Comparison of ENCODE assay signal across 26 cellular contexts in genomic region chr3:163347944-163348343, GRCh38.
"Had no signal": no experiment of that assay in that cellular context is flagged by ENCODE, and none has a peak within 500 bp of the region (broad histone marks: within the 10 kb centered on the region; RNA-seq: fewer than 3 reads in every experiment).

No MANE protein-coding gene starts in this region.

- H3K27ac Mint-ChIP-seq: dendritic cell treated with granulocyte-macrophage colony-stimulating factor and Interleukin-4, amounts not matched to agents 40 ng/mL and 50 ng/mL, for 4 days; memory B cell; naive B cell; natural killer cell treated with Interleukin-12 subunit alpha and Interleukin-12 subunit beta and Interleukin-15 and Interleukin-18, amount 100 ng/mL, for 72 hours; stimulated activated effector memory CD8-positive, alpha-beta T cell treated with anti-CD3 and anti-CD28 coated beads, Interleukin-12 subunit alpha, Interleukin-12 subunit beta, amount 100 ng/mL, for 72 hours; type B pancreatic cell had no signal

- H3K27me3 ChIP-seq: colonic mucosa, esophagus muscularis mucosa, gastrocnemius medialis, neutrophil, pancreas, right lobe of liver, stomach, tibial artery had no signal

- H3K9me3 ChIP-seq: colonic mucosa, esophagus muscularis mucosa, gastrocnemius medialis, neutrophil, pancreas, right lobe of liver, tibial artery had no signal

- H3K36me3 ChIP-seq: colonic mucosa, esophagus muscularis mucosa, gastrocnemius medialis, neutrophil, pancreas, right lobe of liver, stomach, tibial artery had no signal

- H3K27me3 Mint-ChIP-seq: dendritic cell treated with granulocyte-macrophage colony-stimulating factor and Interleukin-4, amounts not matched to agents 40 ng/mL and 50 ng/mL, for 4 days; memory B cell; naive B cell; natural killer cell treated with Interleukin-12 subunit alpha and Interleukin-12 subunit beta and Interleukin-15 and Interleukin-18, amount 100 ng/mL, for 72 hours; type B pancreatic cell had no signal

- H3K4me3 Mint-ChIP-seq: dendritic cell treated with granulocyte-macrophage colony-stimulating factor and Interleukin-4, amounts not matched to agents 40 ng/mL and 50 ng/mL, for 4 days; memory B cell; naive B cell; natural killer cell treated with Interleukin-12 subunit alpha and Interleukin-12 subunit beta and Interleukin-15 and Interleukin-18, amount 100 ng/mL, for 72 hours; neural crest cell; stimulated activated effector memory CD8-positive, alpha-beta T cell treated with anti-CD3 and anti-CD28 coated beads, Interleukin-12 subunit alpha, Interleukin-12 subunit beta, amount 100 ng/mL, for 72 hours; type B pancreatic cell had no signal

- H3K4me1 Mint-ChIP-seq: memory B cell; naive B cell; neural crest cell; stimulated activated effector memory CD8-positive, alpha-beta T cell treated with anti-CD3 and anti-CD28 coated beads, Interleukin-12 subunit alpha, Interleukin-12 subunit beta, amount 100 ng/mL, for 72 hours had no signal

- H3K4me2 ChIP-seq: smooth muscle cell had no signal

- H3K4me3 ChIP-seq: colonic mucosa, esophagus muscularis mucosa, gastrocnemius medialis, lung, pancreas, right lobe of liver, smooth muscle cell, stomach, tibial artery had no signal

- H3K36me3 Mint-ChIP-seq: memory B cell; naive B cell; natural killer cell treated with Interleukin-12 subunit alpha and Interleukin-12 subunit beta and Interleukin-15 and Interleukin-18, amount 100 ng/mL, for 72 hours; stimulated activated effector memory CD8-positive, alpha-beta T cell treated with anti-CD3 and anti-CD28 coated beads, Interleukin-12 subunit alpha, Interleukin-12 subunit beta, amount 100 ng/mL, for 72 hours; type B pancreatic cell had no signal

- ATAC-seq: gastrocnemius medialis; left lobe of liver; natural killer cell treated with Interleukin-12 subunit alpha and Interleukin-12 subunit beta and Interleukin-15 and Interleukin-18, amount 100 ng/mL, for 72 hours; pancreas; right lobe of liver; stimulated activated effector memory CD8-positive, alpha-beta T cell treated with anti-CD3 and anti-CD28 coated beads, Interleukin-12 subunit alpha, Interleukin-12 subunit beta, amount 100 ng/mL, for 72 hours had no signal

- H3K27ac ChIP-seq: colonic mucosa, esophagus muscularis mucosa, gastrocnemius medialis, neutrophil, pancreas, right lobe of liver, stomach, tibial artery had no signal

- DNase-seq: colonic mucosa; effector CD8-positive, alpha-beta T cell; foreskin fibroblast; gastrocnemius medialis; head of caudate nucleus; naive B cell; pancreas; retina; right lobe of liver; stimulated activated CD4-positive, alpha-beta T cell treated with anti-CD3 and anti-CD28 coated beads, Interleukin-12 subunit alpha, Interleukin-12 subunit beta, amount 100 ng/mL, for 4 hours; stimulated activated CD4-positive, alpha-beta T cell treated with anti-CD3 and anti-CD28 coated beads, Interleukin-1b, Interleukin-23, amount 100 ng/mL, for 48 hours; stimulated activated CD4-positive, alpha-beta T cell treated with anti-CD3 and anti-CD28 coated beads, Interleukin-4, amount 100 ng/mL, for 1 hour; stimulated activated naive CD4-positive, alpha-beta T cell treated with Interleukin-2 at 50 U/mL for 16 hours; stomach; tibial artery had no signal

- H3K9me3 Mint-ChIP-seq: neural crest cell, type B pancreatic cell had no signal

- H3K4me1 ChIP-seq: colonic mucosa, esophagus muscularis mucosa, gastrocnemius medialis, pancreas, right lobe of liver, stomach, tibial artery had no signal
